Comparison of ENCODE assay signal across 8 cellular contexts in genomic region chr3:14946749-14947104, GRCh38. TPM values are rescaled to one million over a fixed set of nuclear protein-coding genes. Genes with fewer than 3 reads are reported as not detected.
DNase-seq lines count a peak whose midpoint lies in the region; ATAC-seq and TF ChIP-seq lines count a peak whose summit lies in the region.

No MANE protein-coding gene starts in this region.

- H4K8ac ChIP-seq in trophoblast cell (ENCODE audit: low read depth, low read length), result peak overlapping the region; percentile 90

- peaks cover 77% of the 10 kb centered on the region for H3K79me2 ChIP-seq in DND-41 (ENCODE audit: insufficient read depth, low read length)
- peaks cover 67% of the 10 kb centered on the region for H3K79me2 ChIP-seq in OCI-LY7 (ENCODE audit: insufficient read depth, low read depth, low read length)
- peaks cover 11% of the 10 kb centered on the region for H3K79me2 ChIP-seq in trophoblast cell (ENCODE audit: control insufficient read depth, insufficient read depth, low read length, poor library complexity)

- H3K79me1 ChIP-seq in trophoblast cell (ENCODE audit: low read length), result peaks cover 11% of the 10 kb centered on the region

- CTCF ChIA-PET in OCI-LY7 (lab: Charles Lee; ENCODE audit: unreplicated experiment), result interaction anchor here (1.0 to 1.2 kb wide), 2 partner anchors 14 to 106 kb away, joined by 3 read pairs; no protein-coding TSS in a partner anchor
- CTCF ChIA-PET in GM10248 (lab: Yijun Ruan, JAX), result interaction anchor here (0.8 to 2.2 kb wide), 7 partner anchors 9 to 743 kb away, joined by 3 to 10 read pairs (median 3); no protein-coding TSS in a partner anchor

- POLR2A ChIA-PET in OCI-LY7 (lab: Charles Lee), result interaction anchor here (0.6 to 1.6 kb wide), 9 partner anchors 9 to 914 kb away, joined by 3 to 10 read pairs (median 5); partner anchors contain the start of genes CCDC174 and MRPS25
- POLR2A ChIA-PET in GM10248 (lab: Yijun Ruan, JAX), result interaction anchor here (0.8 to 1.2 kb wide), 3 partner anchors 8 to 295 kb away, joined by 3 to 8 read pairs (median 3); partner anchors contain the start of gene CCDC174

- peak overlapping the region; percentile 76 for H4K91ac ChIP-seq in trophoblast cell (ENCODE audit: low read depth, low read length)

- H3K27ac ChIP-seq in DND-41 (ENCODE audit: low read length), result peak overlapping the region; percentile 95
- peak overlapping the region; percentile 83 for H3K27ac ChIP-seq in OCI-LY7 (ENCODE audit: low read depth, low read length, poor library complexity, severe bottlenecking)
- H3K27ac ChIP-seq in esophagus muscularis mucosa (replicated peaks in 1 of 4), result peak overlapping the region; percentile 99 to 100 (median 99)
- H3K27ac ChIP-seq in trophoblast cell (ENCODE audit: low read depth, low read length), result peak overlapping the region; percentile 99

- BruUV-seq in OCI-LY7 (replicated peaks; lab: Mats Ljungman, UMichigan), result no TSS peak

- H2AFZ ChIP-seq in DND-41 (ENCODE audit: low read depth, low read length) (peak overlapping the region; percentile 87), OCI-LY7 (ENCODE audit: low read length) (peak overlapping the region; percentile 80), trophoblast cell (ENCODE audit: insufficient read depth, low read length, poor library complexity) (peak overlapping the region; percentile 90)

- H3K27me3 ChIP-seq in DND-41 (ENCODE audit: insufficient read depth, low read length, poor library complexity) (no peaks in the 10 kb centered on the region), esophagus muscularis mucosa (no peaks in the 10 kb centered on the region), trophoblast cell (ENCODE audit: insufficient read depth, low read length) (no peaks in the 10 kb centered on the region)

- H3K36me3 ChIP-seq in DND-41 (ENCODE audit: insufficient read depth, low read length) (peaks cover 50% of the 10 kb centered on the region), OCI-LY7 (ENCODE audit: insufficient read depth, low read length) (peaks cover 65% of the 10 kb centered on the region), esophagus muscularis mucosa (peaks cover 9 to 32% (median 18%) of the 10 kb centered on the region in 4 donors), trophoblast cell (ENCODE audit: control insufficient read depth in 1 of 2, insufficient read depth in 2 of 2, low read length in 2 of 2) (peaks cover 8 to 16% of the 10 kb centered on the region in 2 experiments)

- TF ChIP-seq CTCF in DND-41 (IDR thresholded peaks at IDR 0.05; ENCODE audit: borderline replicate concordance, extremely low read depth, low read length, poor library complexity, severe bottlenecking), result no peak
- TF ChIP-seq CTCF in OCI-LY7 (conservative IDR thresholded peaks at IDR 0.05; ENCODE audit: low read length), result no peak
- no peak for TF ChIP-seq CTCF in esophagus muscularis mucosa (IDR thresholded peaks at IDR 0.05)
- TF ChIP-seq CTCF in GM10248 (IDR thresholded peaks at IDR 0.05; ENCODE audit: control extremely low read depth, extremely low read depth, low read depth, missing control alignments), result no peak

- H4K20me1 ChIP-seq in DND-41 (ENCODE audit: insufficient read depth, low read length) (peaks cover 46% of the 10 kb centered on the region), OCI-LY7 (ENCODE audit: insufficient read depth, low read length) (peaks cover 25% of the 10 kb centered on the region; the same call in 1 of the 2 replicates)

- H3K4ac ChIP-seq in trophoblast cell (ENCODE audit: low read depth, low read length), result peak overlapping the region; percentile 86

- TF ChIP-seq POLR2A in esophagus muscularis mucosa (IDR thresholded peaks at IDR 0.05; ENCODE audit: low read depth), result no peak

- peaks cover 36% of the 10 kb centered on the region for H3K4me1 ChIP-seq in DND-41 (ENCODE audit: insufficient read depth, low read length)
- peaks cover 30% of the 10 kb centered on the region for H3K4me1 ChIP-seq in OCI-LY7 (ENCODE audit: insufficient read depth, low read length, poor library complexity, severe bottlenecking)
- H3K4me1 ChIP-seq in esophagus muscularis mucosa, result peaks cover 30 to 73% (median 63%) of the 10 kb centered on the region in 4 donors
- peaks cover 0 to 6% of the 10 kb centered on the region in 2 experiments for H3K4me1 ChIP-seq in trophoblast cell (ENCODE audit: control insufficient read depth in 1 of 2, insufficient read depth in 2 of 2, low read length in 2 of 2)

- peak overlapping the region; percentile 20 for H4K12ac ChIP-seq in trophoblast cell (ENCODE audit: low read depth, low read length)

- TF ChIP-seq EP300 in esophagus muscularis mucosa (IDR thresholded peaks at IDR 0.05), result no peak

- no peak for DNase-seq in DND-41
- DNase-seq in OCI-LY7 (ENCODE audit: low spot score), result peak; percentile 12
- DNase-seq in esophagus muscularis mucosa (ENCODE audit: extremely low spot score), result no peak
- no peak for DNase-seq in trophoblast cell
- no peak for DNase-seq in DMS153 treated with DMSO at 0.1 percent for 48 hours (lab: John Stamatoyannopoulos, UW; ENCODE audit: unreplicated experiment)
- no peak for DNase-seq in GM10248 (ENCODE audit: extremely low spot score)

- no peak for ATAC-seq in DND-41 (ENCODE audit: insufficient read depth, low read depth)
- no peak for ATAC-seq in HG02938 (IDR thresholded peaks at IDR 0.05; ENCODE audit: unreplicated experiment)
- no peak for ATAC-seq in GM18519 (IDR thresholded peaks at IDR 0.05; ENCODE audit: low FRiP score, unreplicated experiment)

- intact Hi-C loops in OCI-LY7 (cut with micrococcal nuclease; ENCODE audit: unreplicated experiment), result loop anchor here (2.0 to 5.0 kb wide), 4 partner anchors 151 to 824 kb away; partner anchors contain the start of genes CAPN7, CHCHD4, LSM3 and RBSN
- intact Hi-C loops in esophagus muscularis mucosa (cut with DNase I), result loop anchor here (10.0 kb wide), 1 partner anchor 108 kb away; no protein-coding TSS in a partner anchor

- H3K4me3 ChIP-seq in DND-41 (ENCODE audit: low read depth in 1 of 2, low read length in 2 of 2) (peak overlapping the region; percentile 75 to 81), OCI-LY7 (ENCODE audit: low read depth, low read length, poor library complexity, severe bottlenecking) (peak overlapping the region; percentile 81), esophagus muscularis mucosa (peak overlapping the region; percentile 82 to 99 (median 92)), trophoblast cell (ENCODE audit: low read depth, low read length) (peak overlapping the region; percentile 80)

- H3K9me2 ChIP-seq in OCI-LY7 (ENCODE audit: insufficient read depth, low read length), result no peaks in the 10 kb centered on the region

- peak overlapping the region; percentile 76 for H3K4me2 ChIP-seq in DND-41 (ENCODE audit: insufficient read depth, low read length)
- H3K4me2 ChIP-seq in OCI-LY7 (ENCODE audit: low read length), result peak overlapping the region; percentile 96
- peak overlapping the region; percentile 93 for H3K4me2 ChIP-seq in trophoblast cell (ENCODE audit: low read length)

- peak overlapping the region; percentile 59 for H3K14ac ChIP-seq in trophoblast cell (ENCODE audit: low read length)

- WGBS in esophagus muscularis mucosa, result 0% methylated on average over 8 of the region's 8 CpGs
- WGBS in trophoblast cell (ENCODE audit: extremely low coverage, insufficient coverage, insufficient read length), result no CpG with 5 or more reads among the region's 8 CpGs

- no peak overlapping the region for H2BK12ac ChIP-seq in trophoblast cell (ENCODE audit: low read length)

- H3K23ac ChIP-seq in trophoblast cell (ENCODE audit: low read length), result no peak overlapping the region

- H3K9me3 ChIP-seq in DND-41 (ENCODE audit: insufficient read depth, low read length, severe bottlenecking) (no peaks in the 10 kb centered on the region), OCI-LY7 (ENCODE audit: low read length) (no peaks in the 10 kb centered on the region), esophagus muscularis mucosa (no peaks in the 10 kb centered on the region), trophoblast cell (ENCODE audit: insufficient read depth, low read depth, low read length) (no peaks in the 10 kb centered on the region)

- H2BK5ac ChIP-seq in trophoblast cell (ENCODE audit: low read depth, low read length, poor library complexity), result peak overlapping the region; percentile 82

- no peak overlapping the region for H2AK5ac ChIP-seq in trophoblast cell (ENCODE audit: low read length)

- H3K9ac ChIP-seq in DND-41 (ENCODE audit: low read depth, low read length), result peak overlapping the region; percentile 91
- H3K9ac ChIP-seq in trophoblast cell (ENCODE audit: low read length), result peak overlapping the region; percentile 35

- H3K18ac ChIP-seq in trophoblast cell (ENCODE audit: low read length), result peak overlapping the region; percentile 91

- H2BK120ac ChIP-seq in trophoblast cell (ENCODE audit: insufficient read depth, low read length, poor library complexity), result peak overlapping the region; percentile 67

RNA-seq across cellular contexts. Expression of gene NR2C2, which starts 0.7 kb away (rescaled TPM):
- 28.0 and 35.9 TPM in 2 replicates for total RNA-seq in OCI-LY7 (2014; rRNA removed; shearing (Covaris generic))
- total RNA-seq in OCI-LY7 (2022) (62.1 and 62.3 TPM in 2 replicates), esophagus muscularis mucosa (10 to 100 TPM; 36.4 to 43.9 (median 40.8) TPM)
- 21.7 and 24.2 TPM in 2 replicates for polyA plus RNA-seq in trophoblast cell (2013)
